ENCODE assay signal across 22 cellular contexts in genomic region chr3:136211547-136211946, GRCh38.
"Had no signal": no experiment of that assay in that cellular context is flagged by ENCODE, and none has a peak within 500 bp of the region (broad histone marks: within the 10 kb centered on the region; RNA-seq: fewer than 3 reads in every experiment).

No MANE protein-coding gene starts in this region.

- H3K36me3 ChIP-seq: SJCRH30 had no signal

- H3K4me3 ChIP-seq: SJCRH30 had no signal

- ATAC-seq: Panc1, PC-3, SK-N-SH treated with all-trans-retinoic acid at 6 μM for 48 hours had no signal

- H3K27me3 ChIP-seq: SJCRH30 had no signal

- H3K27ac ChIP-seq: RWPE1, SJCRH30 had no signal

- H3K9me3 ChIP-seq: SJCRH30 had no signal

- DNase-seq: KBM-7, MV-4-11, NCI-H1048, NCI-H1105, NCI-H1417, NCI-H1436 treated with DMSO at 0.1 percent for 48 hours, NCI-H1694, NCI-H187 treated with DMSO at 0.1 percent for 48 hours, NCI-H2029 treated with DMSO at 0.1 percent for 48 hours, NCI-H2227 treated with DMSO at 0.1 percent for 48 hours, NCI-H446, NCI-H510A, NCI-H524 treated with DMSO at 0.1 percent for 48 hours, NCI-H69, NCI-H774, PC-3, SHP77 treated with DMSO at 0.1 percent for 48 hours, SJCRH30, T-helper 1 cell had no signal
